Comparison of ENCODE assay signal across 1 cellular context in the genomic region with DNA sequence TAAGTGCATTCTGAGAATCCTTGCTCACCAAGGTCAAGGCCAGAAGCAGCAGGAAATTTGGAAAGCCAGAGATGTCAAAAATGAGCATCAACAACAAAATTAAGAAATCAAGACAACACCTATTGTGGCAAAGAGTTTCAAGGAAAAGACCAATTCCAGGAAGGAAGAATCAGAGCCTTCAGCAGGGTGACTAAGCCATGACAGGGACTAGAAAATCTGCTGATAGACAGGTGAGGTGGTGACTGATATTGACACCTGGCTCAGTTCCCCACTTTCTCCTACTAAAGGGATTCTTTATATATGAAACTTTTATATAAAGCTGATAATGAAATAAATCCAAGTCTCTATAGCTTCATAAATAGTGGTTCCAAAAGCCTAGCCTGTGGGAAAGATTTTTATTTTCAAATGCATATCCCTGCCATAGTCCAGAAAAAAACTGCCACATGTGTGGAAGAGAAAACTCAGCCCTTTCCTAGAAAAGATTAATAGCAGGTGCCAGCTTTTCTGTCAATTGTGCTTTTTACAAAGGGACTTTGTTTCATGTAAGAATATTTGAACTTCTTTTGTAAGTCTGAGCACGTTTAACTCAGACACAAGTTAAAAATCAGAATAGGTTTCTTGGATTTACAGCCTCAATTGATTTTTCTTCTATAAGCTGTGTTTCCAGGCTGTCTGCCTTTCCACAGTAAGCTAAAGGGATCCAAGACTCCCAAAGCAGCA.
TF ChIP-seq lines count a peak whose summit lies in the region.

No MANE protein-coding gene starts in this region.

TF ChIP-seq in SK-N-SH, 30 proteins besides CTCF, POLR2A, EP300 and RAD21 (continued from another document):
- TF ChIP-seq SIN3A (IDR thresholded peaks at IDR 0.05; ENCODE audit: borderline replicate concordance, low read depth, low read length): no peak
- TF ChIP-seq FOXM1 (IDR thresholded peaks at IDR 0.05; ENCODE audit: low read depth): no peak
- TF ChIP-seq, protein P1, sequence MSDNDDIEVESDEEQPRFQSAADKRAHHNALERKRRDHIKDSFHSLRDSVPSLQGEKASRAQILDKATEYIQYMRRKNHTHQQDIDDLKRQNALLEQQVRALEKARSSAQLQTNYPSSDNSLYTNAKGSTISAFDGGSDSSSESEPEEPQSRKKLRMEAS (IDR thresholded peaks at IDR 0.05; ENCODE audit: low read depth): no peak
- no peak for TF ChIP-seq GABPA (IDR thresholded peaks at IDR 0.05; ENCODE audit: low read depth)
- TF ChIP-seq SMC3 (IDR thresholded peaks at IDR 0.05; ENCODE audit: low read depth, low read length): no peak
- TF ChIP-seq, protein P2, sequence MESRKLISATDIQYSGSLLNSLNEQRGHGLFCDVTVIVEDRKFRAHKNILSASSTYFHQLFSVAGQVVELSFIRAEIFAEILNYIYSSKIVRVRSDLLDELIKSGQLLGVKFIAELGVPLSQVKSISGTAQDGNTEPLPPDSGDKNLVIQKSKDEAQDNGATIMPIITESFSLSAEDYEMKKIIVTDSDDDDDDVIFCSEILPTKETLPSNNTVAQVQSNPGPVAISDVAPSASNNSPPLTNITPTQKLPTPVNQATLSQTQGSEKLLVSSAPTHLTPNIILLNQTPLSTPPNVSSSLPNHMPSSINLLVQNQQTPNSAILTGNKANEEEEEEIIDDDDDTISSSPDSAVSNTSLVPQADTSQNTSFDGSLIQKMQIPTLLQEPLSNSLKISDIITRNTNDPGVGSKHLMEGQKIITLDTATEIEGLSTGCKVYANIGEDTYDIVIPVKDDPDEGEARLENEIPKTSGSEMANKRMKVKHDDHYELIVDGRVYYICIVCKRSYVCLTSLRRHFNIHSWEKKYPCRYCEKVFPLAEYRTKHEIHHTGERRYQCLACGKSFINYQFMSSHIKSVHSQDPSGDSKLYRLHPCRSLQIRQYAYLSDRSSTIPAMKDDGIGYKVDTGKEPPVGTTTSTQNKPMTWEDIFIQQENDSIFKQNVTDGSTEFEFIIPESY (IDR thresholded peaks at IDR 0.05; ENCODE audit: borderline replicate concordance, low read depth): no peak
- TF ChIP-seq RFX5 (IDR thresholded peaks at IDR 0.05; ENCODE audit: low read length): no peak
- no peak for TF ChIP-seq TEAD4 (IDR thresholded peaks at IDR 0.05; ENCODE audit: borderline replicate concordance, insufficient read depth)
- TF ChIP-seq USF1 (IDR thresholded peaks at IDR 0.05; ENCODE audit: borderline replicate concordance, low read depth): no peak
- TF ChIP-seq FOSL2 (IDR thresholded peaks at IDR 0.05; ENCODE audit: borderline replicate concordance, low read depth): no peak
- TF ChIP-seq RXRA (IDR thresholded peaks at IDR 0.05; ENCODE audit: borderline replicate concordance, low read depth): no peak
- no peak for TF ChIP-seq POLR2AphosphoS5 (IDR thresholded peaks at IDR 0.05; ENCODE audit: low read depth, low read length)
- no peak for TF ChIP-seq RCOR1 (IDR thresholded peaks at IDR 0.05; ENCODE audit: low read length)
- TF ChIP-seq FOXJ3 (CRISPR knock-in tag; IDR thresholded peaks at IDR 0.05): no peak
- TF ChIP-seq MXI1 (IDR thresholded peaks at IDR 0.05; ENCODE audit: low read depth, low read length): no peak
